ENCODE assay signal across 26 cellular contexts in the genomic region with DNA sequence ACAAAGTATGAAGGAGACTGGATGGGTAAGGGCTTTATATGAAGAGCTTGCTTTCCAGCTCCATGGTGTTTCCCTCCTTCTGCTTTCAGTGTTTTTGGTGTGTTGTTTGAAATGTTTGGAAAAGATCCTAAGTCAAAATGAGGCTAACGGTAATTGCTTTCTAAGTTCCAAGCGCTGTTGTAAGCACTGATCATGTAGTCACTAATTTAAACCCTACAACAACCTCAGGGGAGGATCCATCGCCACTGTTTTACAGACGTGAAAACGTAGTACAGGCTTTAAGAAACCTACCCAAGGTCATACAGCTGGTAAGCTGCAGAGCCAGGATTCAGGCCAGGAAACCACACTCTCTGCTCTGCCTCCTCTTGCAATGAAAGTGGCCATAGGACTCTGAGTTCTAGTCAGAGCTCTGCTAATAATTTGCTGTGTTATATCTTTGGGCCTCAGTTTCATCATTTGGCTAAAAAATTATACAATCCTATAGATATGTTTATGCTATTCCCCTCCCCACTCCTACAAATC.
"Had no signal": no experiment of that assay in that cellular context is flagged by ENCODE, and none has a peak within 500 bp of the region (broad histone marks: within the 10 kb centered on the region; RNA-seq: fewer than 3 reads in every experiment).

No MANE protein-coding gene starts in this region.

- H3K36me3 Mint-ChIP-seq: mesothelial cell of epicardium, type B pancreatic cell had no signal

- H3K27me3 ChIP-seq: brain microvascular endothelial cell had no signal

- H3K4me3 ChIP-seq: coronary artery, lung had no signal

- H3K4me3 Mint-ChIP-seq: activated CD4-positive, alpha-beta T cell treated with anti-CD3 and anti-CD28 coated beads, Interleukin-2, amount 10 ng/mL, durations not matched to agents 7 days and 5 days; activated CD8-positive, alpha-beta T cell treated with anti-CD3 and anti-CD28 coated beads, Interleukin-2, amount 10 ng/mL, durations not matched to agents 7 days and 5 days; activated T-cell treated with anti-CD3 and anti-CD28 coated beads, Interleukin-2, amount 50 U/mL, for 24 hours; central memory CD8-positive, alpha-beta T cell; mesothelial cell of epicardium; nephron; T-helper 1 cell treated with Interleukin-12 subunit alpha and Interleukin-12 subunit beta and Interleukin-4 antibody, amounts not matched to agents 30 μg/mL and 1 μg/mL, for 36 hours; type B pancreatic cell had no signal

- H3K9me3 Mint-ChIP-seq: activated CD4-positive, alpha-beta T cell treated with anti-CD3 and anti-CD28 coated beads, Interleukin-2, amount 10 ng/mL, durations not matched to agents 7 days and 5 days; activated T-cell treated with anti-CD3 and anti-CD28 coated beads, Interleukin-2, amount 50 U/mL, for 24 hours; activated T-helper 2 cell treated with anti-CD3 and anti-CD28 coated beads, Interferon-gamma antibody, Interleukin-2, Interleukin-4, amounts not matched to agents 10 μg/mL and 5 μg/mL and 100 μg/mL, durations not matched to agents 14 hours and 24 hours and 36 hours; central memory CD8-positive, alpha-beta T cell; mesothelial cell of epicardium; nephron; T-helper 1 cell treated with Interleukin-12 subunit alpha and Interleukin-12 subunit beta and Interleukin-4 antibody, amounts not matched to agents 30 μg/mL and 1 μg/mL, for 36 hours had no signal

- H3K36me3 ChIP-seq: brain microvascular endothelial cell had no signal

- H3K27me3 Mint-ChIP-seq: activated CD4-positive, alpha-beta T cell treated with anti-CD3 and anti-CD28 coated beads, Interleukin-2, amount 10 ng/mL, durations not matched to agents 7 days and 5 days; activated T-cell treated with anti-CD3 and anti-CD28 coated beads, Interleukin-2, amount 50 U/mL, for 24 hours; central memory CD8-positive, alpha-beta T cell; type B pancreatic cell had no signal

- DNase-seq: activated CD4-positive, alpha-beta T cell treated with anti-CD3 and anti-CD28 coated beads, Interleukin-2, amount 10 ng/mL, durations not matched to agents 7 days and 5 days; activated CD8-positive, alpha-beta T cell treated with anti-CD3 and anti-CD28 coated beads, Interleukin-2, amount 10 ng/mL, durations not matched to agents 7 days and 5 days; activated naive CD4-positive, alpha-beta T cell treated with Interleukin-2 at 50 U/mL for 16 hours; activated T-cell treated with anti-CD3 and anti-CD28 coated beads, Interleukin-2, amount 50 U/mL, for 24 hours; aorta; brain microvascular endothelial cell; erythroblast; foreskin fibroblast; glutamatergic neuron; hippocampal formation; islet precursor cell; left colon; nucleus accumbens; posterior cingulate gyrus; retina; stimulated activated CD4-positive, alpha-beta T cell treated with anti-CD3 and anti-CD28 coated beads, Interleukin-2, amount 100 ng/mL, for 24 hours; stimulated activated naive CD8-positive, alpha-beta T cell treated with anti-CD3 and anti-CD28 coated beads, Interleukin-15, Interleukin-2, amounts not matched to agents 100 U/mL and 50 U/mL, for 24 hours had no signal

- ATAC-seq: activated CD4-positive, CD25-positive, alpha-beta regulatory T cell treated with anti-CD3 and anti-CD28 coated beads, Interleukin-2, amount 50 U/mL, for 24 hours; activated CD8-positive, alpha-beta T cell treated with anti-CD3 and anti-CD28 coated beads, Interleukin-2, amount 10 ng/mL, durations not matched to agents 7 days and 5 days; left colon; stimulated activated naive CD8-positive, alpha-beta T cell treated with anti-CD3 and anti-CD28 coated beads, Interleukin-15, Interleukin-2, amounts not matched to agents 100 U/mL and 50 U/mL, for 24 hours had no signal

- H3K4me1 Mint-ChIP-seq: activated CD4-positive, alpha-beta T cell treated with anti-CD3 and anti-CD28 coated beads, Interleukin-2, amount 10 ng/mL, durations not matched to agents 7 days and 5 days; central memory CD8-positive, alpha-beta T cell had no signal

- H3K27ac Mint-ChIP-seq: activated CD4-positive, alpha-beta T cell treated with anti-CD3 and anti-CD28 coated beads, Interleukin-2, amount 10 ng/mL, durations not matched to agents 7 days and 5 days; activated CD8-positive, alpha-beta T cell treated with anti-CD3 and anti-CD28 coated beads, Interleukin-2, amount 10 ng/mL, durations not matched to agents 7 days and 5 days; activated T-cell treated with anti-CD3 and anti-CD28 coated beads, Interleukin-2, amount 50 U/mL, for 24 hours; activated T-helper 2 cell treated with anti-CD3 and anti-CD28 coated beads, Interferon-gamma antibody, Interleukin-2, Interleukin-4, amounts not matched to agents 10 μg/mL and 5 μg/mL and 100 μg/mL, durations not matched to agents 14 hours and 24 hours and 36 hours; mesothelial cell of epicardium; T-helper 1 cell treated with Interleukin-12 subunit alpha and Interleukin-12 subunit beta and Interleukin-4 antibody, amounts not matched to agents 30 μg/mL and 1 μg/mL, for 36 hours; type B pancreatic cell had no signal

- H3K27ac ChIP-seq: brain microvascular endothelial cell, coronary artery had no signal
